8 cellular contexts compared by ENCODE assay signal in genomic region chr2:233857511-233858118, GRCh38. TPM values are rescaled to one million over a fixed set of nuclear protein-coding genes. Genes with fewer than 3 reads are reported as not detected.
A peak's percentile ranks its signal among the peaks of the same experiment; 100 is the strongest.
DNase-seq lines count a peak whose midpoint lies in the region; ATAC-seq and TF ChIP-seq lines count a peak whose summit lies in the region.

No MANE protein-coding gene starts in this region.

- H3K9me3 ChIP-seq in Caco-2, result no peaks in the 10 kb centered on the region

- H3K27me3 Mint-ChIP-seq in Caco-2 (ENCODE audit: insufficient read depth, unreplicated experiment), result no peaks in the 10 kb centered on the region
- peaks cover 5% of the 10 kb centered on the region for H3K27me3 Mint-ChIP-seq in activated B cell treated with CpG ODN at 0.5 μM for 24 hours
- H3K27me3 Mint-ChIP-seq in endothelial cell (ENCODE audit: unreplicated experiment), result peaks cover 2% of the 10 kb centered on the region

- DNase-seq in Caco-2, result peak in 1 of 2 experiments; percentile 49
- DNase-seq in LoVo (ENCODE audit: low spot score), result peak; percentile 54
- DNase-seq in activated B cell treated with CpG ODN at 0.5 μM for 24 hours, result peak; percentile 27
- DNase-seq in endothelial cell (ENCODE audit: low spot score), result peak; percentile 57
- no peak for DNase-seq in retinal pigment epithelial cell (ENCODE audit: low read depth)
- DNase-seq in NCI-H2196 (lab: John Stamatoyannopoulos, UW; ENCODE audit: unreplicated experiment), result no peak

- CTCF ChIA-PET in Caco-2 (lab: Charles Lee), result no interaction called here
- CTCF ChIA-PET in activated B cell treated with CpG ODN at 0.5 μM for 24 hours (lab: Charles Lee), result interaction anchor here (0.8 to 1.1 kb wide), 2 partner anchors 643 to 687 kb away, joined by 5 to 7 read pairs; no protein-coding TSS in a partner anchor

- H3K9me3 Mint-ChIP-seq in Caco-2 (ENCODE audit: unreplicated experiment) (no peaks in the 10 kb centered on the region), activated B cell treated with CpG ODN at 0.5 μM for 24 hours (no peaks in the 10 kb centered on the region), endothelial cell (ENCODE audit: unreplicated experiment) (no peaks in the 10 kb centered on the region)

- intact Hi-C loops in Caco-2 (cut with micrococcal nuclease; ENCODE audit: unreplicated experiment) (no loop called here), activated B cell treated with CpG ODN at 0.5 μM for 24 hours (cut with micrococcal nuclease) (no loop called here)

- peaks cover 2% of the 10 kb centered on the region for H3K4me1 Mint-ChIP-seq in Caco-2 (ENCODE audit: low read depth, unreplicated experiment)
- H3K4me1 Mint-ChIP-seq in activated B cell treated with CpG ODN at 0.5 μM for 24 hours, result peaks cover 22% of the 10 kb centered on the region
- peaks cover 11% of the 10 kb centered on the region for H3K4me1 Mint-ChIP-seq in endothelial cell (ENCODE audit: unreplicated experiment)

- H3K27me3 ChIP-seq in Caco-2 (replicated peaks; ENCODE audit: control insufficient read depth, insufficient read depth, low read length), result no peaks in the 10 kb centered on the region

- POLR2A ChIA-PET in Caco-2 (lab: Charles Lee) (no interaction called here), activated B cell treated with CpG ODN at 0.5 μM for 24 hours (lab: Charles Lee) (no interaction called here)

- H3K4me1 ChIP-seq in Caco-2, result no peaks in the 10 kb centered on the region

- H3K36me3 ChIP-seq in Caco-2 (ENCODE audit: control insufficient read depth, insufficient read depth, low read length), result no peaks in the 10 kb centered on the region

- BruUV-seq in Caco-2 (replicated peaks; lab: Mats Ljungman, UMichigan), result no TSS peak

- no peak overlapping the region for H3K4me3 ChIP-seq in Caco-2 (ENCODE audit: low read depth, low read length)
- H3K4me3 ChIP-seq in retinal pigment epithelial cell (ENCODE audit: low read length), result no peak overlapping the region

- ATAC-seq in activated B cell treated with CpG ODN at 0.5 μM for 24 hours (ENCODE audit: low read depth), result no peak
- ATAC-seq in HG03460 (IDR thresholded peaks at IDR 0.05; ENCODE audit: unreplicated experiment), result no peak
- ATAC-seq in HG02840 (IDR thresholded peaks at IDR 0.05; ENCODE audit: low FRiP score, unreplicated experiment), result no peak

- TF ChIP-seq CTCF in Caco-2 (IDR thresholded peaks at IDR 0.05; ENCODE audit: insufficient read depth in 1 of 2, low read depth in 1 of 2, low read length in 1 of 2, severe bottlenecking in 1 of 2, unreplicated experiment in 1 of 2) (peak; percentile 46 to 67), activated B cell treated with CpG ODN at 0.5 μM for 24 hours (IDR thresholded peaks at IDR 0.05) (no peak), endothelial cell (IDR thresholded peaks at IDR 0.05; ENCODE audit: unreplicated experiment) (peak; percentile 88), retinal pigment epithelial cell (conservative IDR thresholded peaks at IDR 0.05; ENCODE audit: low read depth, low read length) (peak; percentile 76)

- no peak overlapping the region for H3K4me3 Mint-ChIP-seq in Caco-2 (ENCODE audit: unreplicated experiment)
- H3K4me3 Mint-ChIP-seq in activated B cell treated with CpG ODN at 0.5 μM for 24 hours, result no peak overlapping the region
- no peak overlapping the region for H3K4me3 Mint-ChIP-seq in endothelial cell (ENCODE audit: unreplicated experiment)

- H3K36me3 Mint-ChIP-seq in Caco-2 (ENCODE audit: insufficient read depth, unreplicated experiment) (peaks cover 18% of the 10 kb centered on the region), activated B cell treated with CpG ODN at 0.5 μM for 24 hours (ENCODE audit: low read depth) (peaks cover 7% of the 10 kb centered on the region), endothelial cell (ENCODE audit: low read depth, unreplicated experiment) (no peaks in the 10 kb centered on the region)

- no peak overlapping the region for H3K27ac Mint-ChIP-seq in Caco-2 (ENCODE audit: unreplicated experiment)
- no peak overlapping the region for H3K27ac Mint-ChIP-seq in activated B cell treated with CpG ODN at 0.5 μM for 24 hours
- no peak overlapping the region for H3K27ac Mint-ChIP-seq in endothelial cell (ENCODE audit: unreplicated experiment)

RNA-seq across cellular contexts. Expression of gene HJURP, which starts 3.3 kb away (rescaled TPM):
- total RNA-seq in Caco-2 (2022), result 29.7 and 35.0 TPM in 2 replicates
- total RNA-seq in activated B cell treated with CpG ODN at 0.5 μM for 24 hours, result 1.0 and 1.5 TPM in 2 replicates
- 11.4 TPM for total RNA-seq in endothelial cell (ENCODE audit: unreplicated experiment)

RNA-seq across cellular contexts. Expression of gene TRPM8, which starts 59.6 kb away (rescaled TPM):
- total RNA-seq in Caco-2 (2022), result not detected in 2 replicates
- not detected in 2 replicates for total RNA-seq in activated B cell treated with CpG ODN at 0.5 μM for 24 hours
- not detected for total RNA-seq in endothelial cell (ENCODE audit: unreplicated experiment)

Comparison
In these comparisons a context has a peak if more than half of its experiments do, and no peak if none do; other contexts are left out.
1. DNase-seq: peak in LoVo (single experiment), activated B cell treated with CpG ODN at 0.5 μM for 24 hours (single experiment) and endothelial cell (single experiment); none in retinal pigment epithelial cell (single experiment) and NCI-H2196 (single experiment).